ENCODE assay signal across 23 cellular contexts in genomic region chr18:76307293-76307690, GRCh38.
"Had no signal": no experiment of that assay in that cellular context is flagged by ENCODE, and none has a peak within 500 bp of the region (broad histone marks: within the 10 kb centered on the region; RNA-seq: fewer than 3 reads in every experiment).

No MANE protein-coding gene starts in this region.

- H3K9me3 ChIP-seq: adrenal gland had no signal

- H3K27me3 ChIP-seq: adrenal gland had no signal

- H3K9me3 Mint-ChIP-seq: activated naive CD8-positive, alpha-beta T cell treated with anti-CD3 and anti-CD28 coated beads, Interleukin-2, amount 10 ng/mL, durations not matched to agents 7 days and 5 days; WTC11 had no signal

- H3K27ac ChIP-seq: adrenal gland, coronary artery had no signal

- H3K4me1 ChIP-seq: adrenal gland had no signal

- H3K4me3 ChIP-seq: adrenal gland, coronary artery had no signal

- H3K4me1 Mint-ChIP-seq: activated naive CD8-positive, alpha-beta T cell treated with anti-CD3 and anti-CD28 coated beads, Interleukin-2, amount 10 ng/mL, durations not matched to agents 7 days and 5 days had no signal

- H3K4me3 Mint-ChIP-seq: activated CD8-positive, alpha-beta T cell treated with anti-CD3 and anti-CD28 coated beads, Interleukin-2, amount 10 ng/mL, durations not matched to agents 7 days and 5 days; activated naive CD8-positive, alpha-beta T cell treated with anti-CD3 and anti-CD28 coated beads, Interleukin-2, amount 10 ng/mL, durations not matched to agents 7 days and 5 days; T-helper 17 cell; WTC11 had no signal

- DNase-seq: activated CD4-positive, alpha-beta T cell treated with anti-CD3 and anti-CD28 coated beads, Interleukin-2, amount 50 U/mL, for 4 hours; activated CD4-positive, CD25-positive, alpha-beta regulatory T cell treated with anti-CD3 and anti-CD28 coated beads, Interleukin-2, amount 50 U/mL, for 72 hours; activated CD8-positive, alpha-beta memory T cell treated with anti-CD3 and anti-CD28 coated beads, Interleukin-2, amount 50 U/mL, for 48 hours; activated CD8-positive, alpha-beta T cell treated with anti-CD3 and anti-CD28 coated beads, Interleukin-2, amount 10 ng/mL, durations not matched to agents 7 days and 5 days; activated naive CD4-positive, alpha-beta T cell treated with anti-CD3 and anti-CD28 coated beads, Interleukin-2, amount 50 U/mL, for 16 hours; activated naive CD8-positive, alpha-beta T cell treated with anti-CD3 and anti-CD28 coated beads, Interleukin-2, amount 10 ng/mL, durations not matched to agents 7 days and 5 days; activated T-cell treated with anti-CD3 and anti-CD28 coated beads, Interleukin-2, amount 50 U/mL, for 1 hour; adrenal gland; anterior cingulate cortex; NCI-H1048; NCI-H1417; NCI-H2029; NCI-H2107; NCI-H2171 treated with DMSO at 0.1 percent for 48 hours; NCI-H345; NCI-H510A; NCI-H526 treated with DMSO at 0.1 percent for 48 hours; PC-3; SHP77; T-helper 17 cell; T-helper 9 cell had no signal

- H3K36me3 ChIP-seq: adrenal gland had no signal

- ATAC-seq: activated CD8-positive, alpha-beta T cell treated with anti-CD3 and anti-CD28 coated beads, Interleukin-2, amount 10 ng/mL, durations not matched to agents 7 days and 5 days; PC-3; T-helper 17 cell had no signal

- H3K27me3 Mint-ChIP-seq: T-helper 17 cell had no signal

- H3K27ac Mint-ChIP-seq: activated CD8-positive, alpha-beta T cell treated with anti-CD3 and anti-CD28 coated beads, Interleukin-2, amount 10 ng/mL, durations not matched to agents 7 days and 5 days; activated naive CD8-positive, alpha-beta T cell treated with anti-CD3 and anti-CD28 coated beads, Interleukin-2, amount 10 ng/mL, durations not matched to agents 7 days and 5 days; T-helper 17 cell; WTC11 had no signal

- H3K36me3 Mint-ChIP-seq: activated naive CD8-positive, alpha-beta T cell treated with anti-CD3 and anti-CD28 coated beads, Interleukin-2, amount 10 ng/mL, durations not matched to agents 7 days and 5 days; WTC11 had no signal
